Comparison of ENCODE assay signal across 10 cellular contexts in the genomic region with DNA sequence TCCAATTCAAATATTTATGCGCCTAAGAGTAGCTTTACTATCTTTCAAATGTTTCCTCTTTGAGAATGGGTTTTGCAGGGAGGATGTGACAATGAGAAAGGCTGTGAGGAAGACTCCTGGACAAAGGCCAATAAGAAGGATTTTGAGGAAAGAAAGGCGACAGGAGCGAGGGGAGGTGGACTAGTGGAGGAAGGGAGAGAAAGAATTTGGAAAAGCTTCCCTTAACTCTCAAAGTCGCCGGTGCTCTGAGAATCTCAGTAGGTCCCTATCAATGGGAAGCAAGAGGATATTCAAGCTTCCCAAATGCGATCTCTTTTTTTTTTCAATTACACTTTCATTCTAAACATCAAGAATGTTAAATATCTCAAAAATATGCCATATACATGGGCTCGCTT. TPM values are rescaled to one million over a fixed set of nuclear protein-coding genes. Genes with fewer than 3 reads are reported as not detected.
DNase-seq lines count a peak whose midpoint lies in the region; ATAC-seq, FAIRE-seq and TF ChIP-seq lines count a peak whose summit lies in the region.
"Had no signal": no experiment of that assay in that cellular context is flagged by ENCODE, and none has a peak within 500 bp of the region (broad histone marks: within the 10 kb centered on the region; RNA-seq: fewer than 3 reads in every experiment).

No MANE protein-coding gene starts in this region.

- no peaks in the 10 kb centered on the region for H4K20me1 ChIP-seq in keratinocyte (ENCODE audit: control insufficient read depth, extremely low read depth, insufficient read depth, low read length)

- no peak for ATAC-seq in activated naive CD8-positive, alpha-beta T cell treated with anti-CD3 and anti-CD28 coated beads, Interleukin-2, amount 10 ng/mL, durations not matched to agents 7 days and 5 days (ENCODE audit: low read depth)
- ATAC-seq in GM18520 (IDR thresholded peaks at IDR 0.05; ENCODE audit: unreplicated experiment), result no peak

- H3K4me1 Mint-ChIP-seq in activated T-cell treated with anti-CD3 and anti-CD28 coated beads, Interleukin-2, amount 50 U/mL, for 24 hours (ENCODE audit: low read depth), result peaks cover 39% of the 10 kb centered on the region
- H3K4me1 Mint-ChIP-seq in activated naive CD8-positive, alpha-beta T cell treated with anti-CD3 and anti-CD28 coated beads, Interleukin-2, amount 10 ng/mL, durations not matched to agents 7 days and 5 days, result peaks cover 30% of the 10 kb centered on the region

- TF ChIP-seq POLR2A in testis (IDR thresholded peaks at IDR 0.05), result no peak

- H3K9me3 ChIP-seq in keratinocyte (ENCODE audit: control insufficient read depth, low read depth, low read length) (no peaks in the 10 kb centered on the region), testis (no peaks in the 10 kb centered on the region)
- H3K9me3 ChIP-seq: body of pancreas had no signal

- peak overlapping the region; percentile 28 for H3K9ac ChIP-seq in keratinocyte (ENCODE audit: control insufficient read depth, extremely low read depth, insufficient read depth, low read length)

- 16 to 21% methylated on average over 7 of the region's 7 CpGs for WGBS in testis, 2 donors

- H3K4me3 Mint-ChIP-seq in activated T-cell treated with anti-CD3 and anti-CD28 coated beads, Interleukin-2, amount 50 U/mL, for 24 hours, result peak overlapping the region; percentile 61
- H3K4me3 Mint-ChIP-seq in activated naive CD8-positive, alpha-beta T cell treated with anti-CD3 and anti-CD28 coated beads, Interleukin-2, amount 10 ng/mL, durations not matched to agents 7 days and 5 days, result peak overlapping the region; percentile 80

- no peaks in the 10 kb centered on the region for H3K36me3 Mint-ChIP-seq in activated T-cell treated with anti-CD3 and anti-CD28 coated beads, Interleukin-2, amount 50 U/mL, for 24 hours (ENCODE audit: low read depth)
- no peaks in the 10 kb centered on the region for H3K36me3 Mint-ChIP-seq in activated naive CD8-positive, alpha-beta T cell treated with anti-CD3 and anti-CD28 coated beads, Interleukin-2, amount 10 ng/mL, durations not matched to agents 7 days and 5 days

- H3K36me3 ChIP-seq in keratinocyte (ENCODE audit: control insufficient read depth in 2 of 2, extremely low read depth in 1 of 2, insufficient read depth in 2 of 2, low read length in 2 of 2) (no peaks in the 10 kb centered on the region), testis (ENCODE audit: low read depth, missing control alignments) (no peaks in the 10 kb centered on the region)

- no peak overlapping the region for H3K27ac Mint-ChIP-seq in activated T-cell treated with anti-CD3 and anti-CD28 coated beads, Interleukin-2, amount 50 U/mL, for 24 hours
- H3K27ac Mint-ChIP-seq in activated naive CD8-positive, alpha-beta T cell treated with anti-CD3 and anti-CD28 coated beads, Interleukin-2, amount 10 ng/mL, durations not matched to agents 7 days and 5 days, result no peak overlapping the region

- DNase-seq in activated T-cell treated with anti-CD3 and anti-CD28 coated beads, Interleukin-2, amount 50 U/mL, for 24 hours, result no peak
- DNase-seq in activated T-cell treated with anti-CD3 and anti-CD28 coated beads for 4 hours, result no peak
- DNase-seq in activated naive CD8-positive, alpha-beta T cell treated with anti-CD3 and anti-CD28 coated beads, Interleukin-2, amount 10 ng/mL, durations not matched to agents 7 days and 5 days, result no peak
- no peak for DNase-seq in keratinocyte (ENCODE audit: low read depth, low spot score)
- DNase-seq in testis, result no peak
- no peak for DNase-seq in OCI-M1 (lab: John Stamatoyannopoulos, UW)
- DNase-seq in stimulated activated CD4-positive, alpha-beta T cell treated with anti-CD3 and anti-CD28 coated beads, Interleukin-2, amount 100 ng/mL, for 24 hours, result no peak

- no peaks in the 10 kb centered on the region for H3K9me3 Mint-ChIP-seq in activated T-cell treated with anti-CD3 and anti-CD28 coated beads, Interleukin-2, amount 50 U/mL, for 24 hours
- no peaks in the 10 kb centered on the region for H3K9me3 Mint-ChIP-seq in activated naive CD8-positive, alpha-beta T cell treated with anti-CD3 and anti-CD28 coated beads, Interleukin-2, amount 10 ng/mL, durations not matched to agents 7 days and 5 days

- intact Hi-C loops in testis (cut with DNase I; ENCODE audit: low total_unique reads), result no loop called here

- H2AFZ ChIP-seq in keratinocyte (ENCODE audit: control insufficient read depth, low read length), result peak overlapping the region; percentile 77

- TF ChIP-seq CTCF in keratinocyte (optimal IDR thresholded peaks at IDR 0.05 in 1 of 3, IDR thresholded peaks at IDR 0.05 in 1 of 3, conservative IDR thresholded peaks at IDR 0.05 in 1 of 3; ENCODE audit: extremely low read depth in 1 of 3, insufficient read depth in 2 of 3, low read length in 3 of 3) (no peak), testis (IDR thresholded peaks at IDR 0.05) (no peak)

- peak overlapping the region; percentile 92 for H3K4me2 ChIP-seq in keratinocyte (ENCODE audit: control insufficient read depth, extremely low read depth, insufficient read depth, low read depth, low read length)

- no peak for FAIRE-seq in keratinocyte (lab: Jason Lieb, UNC)
- FAIRE-seq: GM18507 had no signal

- H3K79me2 ChIP-seq in keratinocyte (ENCODE audit: control insufficient read depth, insufficient read depth, low read length), result no peaks in the 10 kb centered on the region

- H3K27ac ChIP-seq in keratinocyte (ENCODE audit: control insufficient read depth, insufficient read depth, low read length) (no peak overlapping the region), testis (no peak overlapping the region)
- H3K27ac ChIP-seq: body of pancreas had no signal

- peaks cover 86% of the 10 kb centered on the region for H3K27me3 Mint-ChIP-seq in activated T-cell treated with anti-CD3 and anti-CD28 coated beads, Interleukin-2, amount 50 U/mL, for 24 hours
- H3K27me3 Mint-ChIP-seq in activated naive CD8-positive, alpha-beta T cell treated with anti-CD3 and anti-CD28 coated beads, Interleukin-2, amount 10 ng/mL, durations not matched to agents 7 days and 5 days, result peaks cover 86% of the 10 kb centered on the region

- H3K27me3 ChIP-seq in keratinocyte (ENCODE audit: control insufficient read depth, extremely low read depth, insufficient read depth, low read length) (peaks cover 25% of the 10 kb centered on the region), testis (no peaks in the 10 kb centered on the region)
- H3K27me3 ChIP-seq: body of pancreas had no signal

- POLR2A ChIA-PET in activated naive CD8-positive, alpha-beta T cell treated with anti-CD3 and anti-CD28 coated beads, Interleukin-2, amount 10 ng/mL, durations not matched to agents 7 days and 5 days (lab: Charles Lee), result interaction anchor here (1.5 kb wide), 1 partner anchor 9 kb away, joined by 5 read pairs; no protein-coding TSS in a partner anchor

- H3K4me1 ChIP-seq in keratinocyte (ENCODE audit: control insufficient read depth, extremely low read depth, insufficient read depth, low read length), result peaks cover 34% of the 10 kb centered on the region
- peaks cover 7% of the 10 kb centered on the region for H3K4me1 ChIP-seq in testis

- dilution Hi-C loops in keratinocyte (cut with MboI; ENCODE audit: extremely low pct_ligation_motif_present, low sequenced_read_pairs), result no loop called here

- H3K4me3 ChIP-seq in keratinocyte (ENCODE audit: control insufficient read depth in 2 of 3, extremely low read depth in 1 of 3, insufficient read depth in 2 of 3, low read depth in 1 of 3, low read length in 3 of 3), result peak overlapping the region; percentile 27 to 76 (median 62)
- peak overlapping the region; percentile 15 to 27 for H3K4me3 ChIP-seq in testis

- H3K9me1 ChIP-seq in keratinocyte (ENCODE audit: control insufficient read depth, extremely low read depth, insufficient read depth, low read length), result no peaks in the 10 kb centered on the region

RNA-seq across cellular contexts. Expression of a gene that starts 2.8 kb away (rescaled TPM):
- total RNA-seq in activated naive CD8-positive, alpha-beta T cell treated with anti-CD3 and anti-CD28 coated beads, Interleukin-2, amount 10 ng/mL, durations not matched to agents 7 days and 5 days, result under 1 TPM; 0.28 to 0.48 TPM
- 0.03 TPM in 1 of 3 replicates, not detected in the others for polyA plus RNA-seq in keratinocyte
- not detected for polyA plus RNA-seq in keratinocyte (2011; ENCODE audit: low read depth)
- polyA plus RNA-seq in keratinocyte (2011; cell fraction: cytosol; rRNA removed), result not detected in 2 replicates
- polyA plus RNA-seq in keratinocyte (2011; cell fraction: nucleus; rRNA removed), result not detected in 2 replicates
- polyA plus RNA-seq in keratinocyte (2012; ENCODE audit: low replicate concordance), result not detected in 2 replicates
- polyA minus RNA-seq in keratinocyte, result not detected in 3 replicates
- polyA minus RNA-seq in keratinocyte (2011; cell fraction: cytosol; rRNA and poly(A)+ RNA removed), result not detected
- polyA minus RNA-seq in keratinocyte (2011; cell fraction: nucleus; rRNA and poly(A)+ RNA removed), result not detected in 2 replicates
- 10 to 100 TPM in 1 of 2 donors, 1 to 10 TPM in 1; 4.8 to 15.6 TPM for total RNA-seq in testis
- polyA plus RNA-seq in testis (ENCODE audit: insufficient read depth, low read depth, low replicate concordance), result 2.8 TPM
- total RNA-seq: body of pancreas had no signal

RNA-seq across cellular contexts. Expression of a gene that starts 15.8 kb away (rescaled TPM):
- not detected for total RNA-seq in activated naive CD8-positive, alpha-beta T cell treated with anti-CD3 and anti-CD28 coated beads, Interleukin-2, amount 10 ng/mL, durations not matched to agents 7 days and 5 days
- polyA plus RNA-seq in keratinocyte (20.3 to 40.1 TPM (median 28.9 TPM) in 3 replicates), testis (ENCODE audit: insufficient read depth, low read depth, low replicate concordance) (13.9 TPM)
- polyA plus RNA-seq in keratinocyte (2011; ENCODE audit: low read depth), result 4.6 TPM
- polyA plus RNA-seq in keratinocyte (2011; cell fraction: cytosol; rRNA removed), result 16.0 and 32.1 TPM in 2 replicates
- 19.0 and 25.3 TPM in 2 replicates for polyA plus RNA-seq in keratinocyte (2011; cell fraction: nucleus; rRNA removed)
- polyA plus RNA-seq in keratinocyte (2012; ENCODE audit: low replicate concordance), result 12.2 and 28.4 TPM in 2 replicates
- polyA minus RNA-seq in keratinocyte, result 5.7 to 15.7 TPM (median 9.3 TPM) in 3 replicates
- 8.6 TPM for polyA minus RNA-seq in keratinocyte (2011; cell fraction: cytosol; rRNA and poly(A)+ RNA removed)
- polyA minus RNA-seq in keratinocyte (2011; cell fraction: nucleus; rRNA and poly(A)+ RNA removed), result 6.4 and 11.3 TPM in 2 replicates
- 10 to 100 TPM in 1 of 2 donors, 1 to 10 TPM in 1; 8.2 to 12.3 TPM for total RNA-seq in testis

RNA-seq across cellular contexts. Expression of a gene that starts 51.3 kb away (rescaled TPM):
- not detected for total RNA-seq in activated naive CD8-positive, alpha-beta T cell treated with anti-CD3 and anti-CD28 coated beads, Interleukin-2, amount 10 ng/mL, durations not matched to agents 7 days and 5 days
- polyA plus RNA-seq in keratinocyte (0.03 to 0.15 TPM in 2 of 3 replicates, not detected in the other), testis (ENCODE audit: insufficient read depth, low read depth, low replicate concordance) (0.42 TPM)
- polyA plus RNA-seq in keratinocyte (2011; ENCODE audit: low read depth), result not detected
- polyA plus RNA-seq in keratinocyte (2011; cell fraction: cytosol; rRNA removed), result not detected in 2 replicates
- polyA plus RNA-seq in keratinocyte (2011; cell fraction: nucleus; rRNA removed), result 0.11 TPM in 1 of 2 replicates, not detected in the other
- 0.07 TPM in 1 of 2 replicates, not detected in the other for polyA plus RNA-seq in keratinocyte (2012; ENCODE audit: low replicate concordance)
- not detected in 3 replicates for polyA minus RNA-seq in keratinocyte
- polyA minus RNA-seq in keratinocyte (2011; cell fraction: cytosol; rRNA and poly(A)+ RNA removed), result not detected
- polyA minus RNA-seq in keratinocyte (2011; cell fraction: nucleus; rRNA and poly(A)+ RNA removed), result not detected in 2 replicates
- total RNA-seq in testis, result under 1 TPM; 0.39 to 0.68 TPM

RNA-seq across cellular contexts. Expression of a gene that starts 57.6 kb away (rescaled TPM):
- not detected for total RNA-seq in activated naive CD8-positive, alpha-beta T cell treated with anti-CD3 and anti-CD28 coated beads, Interleukin-2, amount 10 ng/mL, durations not matched to agents 7 days and 5 days
- 0.42 to 0.94 TPM (median 0.48 TPM) in 3 replicates for polyA plus RNA-seq in keratinocyte
- polyA plus RNA-seq in keratinocyte (2011; ENCODE audit: low read depth), result 0.19 TPM
- 0.53 and 0.73 TPM in 2 replicates for polyA plus RNA-seq in keratinocyte (2011; cell fraction: cytosol; rRNA removed)
- 1.6 and 2.2 TPM in 2 replicates for polyA plus RNA-seq in keratinocyte (2011; cell fraction: nucleus; rRNA removed)
- polyA plus RNA-seq in keratinocyte (2012; ENCODE audit: low replicate concordance), result 1.2 and 2.8 TPM in 2 replicates
- 0.13 to 0.56 TPM (median 0.30 TPM) in 3 replicates for polyA minus RNA-seq in keratinocyte
- not detected for polyA minus RNA-seq in keratinocyte (2011; cell fraction: cytosol; rRNA and poly(A)+ RNA removed)
- polyA minus RNA-seq in keratinocyte (2011; cell fraction: nucleus; rRNA and poly(A)+ RNA removed), result 0.70 and 0.74 TPM in 2 replicates
- 10 to 100 TPM; 13.8 to 14.4 TPM for total RNA-seq in testis
- polyA plus RNA-seq in testis (ENCODE audit: insufficient read depth, low read depth, low replicate concordance), result 19.9 TPM

Comparison
In these comparisons a context has a peak if more than half of its experiments do, and no peak if none do; other contexts are left out.
1. RNA of a gene that starts 15.8 kb away (total RNA-seq): 8.2 to 12.3 TPM in testis; not detected in activated naive CD8-positive, alpha-beta T cell treated with anti-CD3 and anti-CD28 coated beads, Interleukin-2, amount 10 ng/mL, durations not matched to agents 7 days and 5 days; every median in the first group is over 4 times any median in the second.